In the genomic region with DNA sequence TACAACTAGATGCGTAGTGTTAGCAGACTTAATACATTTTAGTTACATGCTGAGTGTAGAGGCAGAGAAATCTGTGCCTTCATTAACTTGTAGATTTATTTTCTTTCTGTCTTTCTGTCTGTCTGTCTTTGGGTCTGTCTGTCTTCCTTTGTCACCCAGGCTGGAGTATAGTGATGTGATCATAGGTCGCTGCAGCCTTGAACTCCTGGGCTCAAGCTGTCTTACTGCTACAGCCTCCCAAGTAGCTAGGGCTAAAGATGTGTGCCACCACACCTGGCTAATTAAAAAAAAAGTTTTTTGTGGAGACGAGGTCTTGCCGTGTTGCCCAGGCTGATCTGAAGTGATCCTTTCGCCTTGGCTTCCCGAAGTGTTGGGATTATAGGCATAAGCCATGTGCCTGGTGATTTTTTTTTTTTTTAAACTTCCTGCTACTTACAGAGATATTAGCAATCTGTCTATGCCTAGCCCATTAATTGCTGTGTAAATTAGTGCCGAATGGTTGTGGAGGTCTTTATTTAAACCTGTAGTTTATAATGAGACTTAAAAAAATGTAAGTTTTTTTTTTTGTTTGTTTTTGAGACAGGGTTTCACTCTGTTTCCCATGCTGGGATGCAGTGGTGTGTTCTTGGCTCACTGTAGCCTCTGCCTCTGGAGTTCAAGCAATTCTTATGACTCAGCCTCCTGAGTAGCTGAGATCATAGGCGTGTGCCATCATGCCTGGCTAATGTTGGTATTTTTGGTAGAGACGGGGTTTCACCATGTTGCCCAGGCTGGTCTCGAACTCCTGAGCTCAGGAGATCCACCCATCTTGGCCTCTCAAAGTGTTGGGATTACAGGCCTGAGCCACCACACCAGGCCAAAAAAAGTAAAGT, we compare ENCODE assay signal across 9 cellular contexts. TPM values are rescaled to one million over a fixed set of nuclear protein-coding genes. Genes with fewer than 3 reads are reported as not detected.
DNase-seq lines count a peak whose midpoint lies in the region; ATAC-seq and TF ChIP-seq lines count a peak whose summit lies in the region.
"Had no signal": no experiment of that assay in that cellular context is flagged by ENCODE, and none has a peak within 500 bp of the region (broad histone marks: within the 10 kb centered on the region; RNA-seq: fewer than 3 reads in every experiment).

No MANE protein-coding gene starts in this region.

- H3K4me2 ChIP-seq in smooth muscle cell: no peak overlapping the region

- no peak overlapping the region for H3K9ac ChIP-seq in smooth muscle cell (ENCODE audit: low read depth)

- H4K20me1 ChIP-seq in smooth muscle cell (ENCODE audit: low read depth): peaks cover 68% of the 10 kb centered on the region

- H3K27me3 ChIP-seq in smooth muscle cell (ENCODE audit: low read depth): no peaks in the 10 kb centered on the region
- H3K27me3 ChIP-seq: ascending aorta had no signal

- no peaks in the 10 kb centered on the region for H3K9me3 ChIP-seq in smooth muscle cell (replicated peaks; ENCODE audit: low read depth)
- H3K9me3 ChIP-seq: ascending aorta had no signal

- peak; percentile 49 for DNase-seq in HK-2 (ENCODE audit: unreplicated experiment)
- peak; percentile 83 for DNase-seq in fibroblast of pulmonary artery (ENCODE audit: low read depth)
- DNase-seq in smooth muscle cell (lab: John Stamatoyannopoulos, UW; ENCODE audit: unreplicated experiment): no peak
- DNase-seq in nucleus accumbens (lab: John Stamatoyannopoulos, UW): no peak
- no peak for DNase-seq in T-helper 2 cell
- no peak for DNase-seq in stimulated activated CD4-positive, alpha-beta T cell treated with anti-CD3 and anti-CD28 coated beads, Interleukin-4, amount 100 ng/mL, for 4 hours
- DNase-seq: activated CD4-positive, alpha-beta T cell treated with anti-CD3 and anti-CD28 coated beads, Interleukin-2, amount 10 ng/mL, durations not matched to agents 7 days and 5 days had no signal

- H3K79me2 ChIP-seq in smooth muscle cell (ENCODE audit: low read depth): peaks cover 88% of the 10 kb centered on the region

- H3K27ac ChIP-seq in smooth muscle cell (ENCODE audit: low read depth): peak overlapping the region; percentile 60

- no peaks in the 10 kb centered on the region for H3F3A ChIP-seq in smooth muscle cell (ENCODE audit: low read depth)

- peak; percentile 99 for ATAC-seq in SK-N-SH treated with all-trans-retinoic acid at 6 μM for 48 hours

- WGBS in smooth muscle cell (ENCODE audit: low lambda C conversion rate): 72% methylated on average over 10 of the region's 10 CpGs

- TF ChIP-seq CTCF in fibroblast of pulmonary artery (IDR thresholded peaks at IDR 0.05; ENCODE audit: low read length, missing control alignments): no peak
- TF ChIP-seq CTCF in smooth muscle cell (IDR thresholded peaks at IDR 0.05; ENCODE audit: borderline replicate concordance, insufficient read depth, poor library complexity, severe bottlenecking): no peak

- H3K36me3 ChIP-seq in smooth muscle cell (ENCODE audit: low read depth): no peaks in the 10 kb centered on the region
- H3K36me3 ChIP-seq: ascending aorta had no signal

- no peak overlapping the region for H2AFZ ChIP-seq in smooth muscle cell (ENCODE audit: low read depth)

- no peaks in the 10 kb centered on the region for H3K4me1 ChIP-seq in smooth muscle cell (ENCODE audit: low read depth)

- H3K4me3 ChIP-seq in fibroblast of pulmonary artery (replicated peaks; ENCODE audit: low read depth, low read length) (no peak overlapping the region), smooth muscle cell (no peak overlapping the region)
- H3K4me3 ChIP-seq: ascending aorta had no signal

TF ChIP-seq in SK-N-SH treated with all-trans-retinoic acid at 6 μM for 48 hours, 23 proteins besides CTCF, POLR2A, EP300 and RAD21:
- TF ChIP-seq ZNF8 (CRISPR knock-in tag; IDR thresholded peaks at IDR 0.05) (no peak), CSDC2 (CRISPR knock-in tag; IDR thresholded peaks at IDR 0.05) (no peak), PPARA (CRISPR knock-in tag; IDR thresholded peaks at IDR 0.05; ENCODE audit: borderline replicate concordance) (no peak), TOX (CRISPR knock-in tag; IDR thresholded peaks at IDR 0.05; ENCODE audit: borderline replicate concordance) (no peak), BACH2 (CRISPR knock-in tag; IDR thresholded peaks at IDR 0.05; ENCODE audit: borderline replicate concordance) (no peak), GLIS3 (CRISPR knock-in tag; IDR thresholded peaks at IDR 0.05) (no peak), ZFP30 (CRISPR knock-in tag; IDR thresholded peaks at IDR 0.05) (no peak), OSR1 (CRISPR knock-in tag; IDR thresholded peaks at IDR 0.05) (no peak), ARNTL (CRISPR knock-in tag; IDR thresholded peaks at IDR 0.05; ENCODE audit: borderline replicate concordance, low read depth) (no peak), ZFP3 (CRISPR knock-in tag; IDR thresholded peaks at IDR 0.05) (no peak), TCF4 (CRISPR knock-in tag; IDR thresholded peaks at IDR 0.05; ENCODE audit: borderline replicate concordance) (no peak)
- TF ChIP-seq, protein P1, sequence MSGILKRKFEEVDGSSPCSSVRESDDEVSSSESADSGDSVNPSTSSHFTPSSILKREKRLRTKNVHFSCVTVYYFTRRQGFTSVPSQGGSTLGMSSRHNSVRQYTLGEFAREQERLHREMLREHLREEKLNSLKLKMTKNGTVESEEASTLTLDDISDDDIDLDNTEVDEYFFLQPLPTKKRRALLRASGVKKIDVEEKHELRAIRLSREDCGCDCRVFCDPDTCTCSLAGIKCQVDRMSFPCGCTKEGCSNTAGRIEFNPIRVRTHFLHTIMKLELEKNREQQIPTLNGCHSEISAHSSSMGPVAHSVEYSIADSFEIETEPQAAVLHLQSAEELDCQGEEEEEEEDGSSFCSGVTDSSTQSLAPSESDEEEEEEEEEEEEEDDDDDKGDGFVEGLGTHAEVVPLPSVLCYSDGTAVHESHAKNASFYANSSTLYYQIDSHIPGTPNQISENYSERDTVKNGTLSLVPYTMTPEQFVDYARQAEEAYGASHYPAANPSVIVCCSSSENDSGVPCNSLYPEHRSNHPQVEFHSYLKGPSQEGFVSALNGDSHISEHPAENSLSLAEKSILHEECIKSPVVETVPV (CRISPR knock-in tag; IDR thresholded peaks at IDR 0.05): no peak
- TF ChIP-seq, protein P2, sequence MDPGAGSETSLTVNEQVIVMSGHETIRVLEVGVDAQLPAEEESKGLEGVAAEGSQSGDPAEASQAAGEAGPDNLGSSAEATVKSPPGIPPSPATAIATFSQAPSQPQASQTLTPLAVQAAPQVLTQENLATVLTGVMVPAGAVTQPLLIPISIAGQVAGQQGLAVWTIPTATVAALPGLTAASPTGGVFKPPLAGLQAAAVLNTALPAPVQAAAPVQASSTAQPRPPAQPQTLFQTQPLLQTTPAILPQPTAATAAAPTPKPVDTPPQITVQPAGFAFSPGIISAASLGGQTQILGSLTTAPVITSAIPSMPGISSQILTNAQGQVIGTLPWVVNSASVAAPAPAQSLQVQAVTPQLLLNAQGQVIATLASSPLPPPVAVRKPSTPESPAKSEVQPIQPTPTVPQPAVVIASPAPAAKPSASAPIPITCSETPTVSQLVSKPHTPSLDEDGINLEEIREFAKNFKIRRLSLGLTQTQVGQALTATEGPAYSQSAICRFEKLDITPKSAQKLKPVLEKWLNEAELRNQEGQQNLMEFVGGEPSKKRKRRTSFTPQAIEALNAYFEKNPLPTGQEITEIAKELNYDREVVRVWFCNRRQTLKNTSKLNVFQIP (CRISPR knock-in tag; IDR thresholded peaks at IDR 0.05; ENCODE audit: borderline replicate concordance, low read depth): no peak
- TF ChIP-seq, protein P3, sequence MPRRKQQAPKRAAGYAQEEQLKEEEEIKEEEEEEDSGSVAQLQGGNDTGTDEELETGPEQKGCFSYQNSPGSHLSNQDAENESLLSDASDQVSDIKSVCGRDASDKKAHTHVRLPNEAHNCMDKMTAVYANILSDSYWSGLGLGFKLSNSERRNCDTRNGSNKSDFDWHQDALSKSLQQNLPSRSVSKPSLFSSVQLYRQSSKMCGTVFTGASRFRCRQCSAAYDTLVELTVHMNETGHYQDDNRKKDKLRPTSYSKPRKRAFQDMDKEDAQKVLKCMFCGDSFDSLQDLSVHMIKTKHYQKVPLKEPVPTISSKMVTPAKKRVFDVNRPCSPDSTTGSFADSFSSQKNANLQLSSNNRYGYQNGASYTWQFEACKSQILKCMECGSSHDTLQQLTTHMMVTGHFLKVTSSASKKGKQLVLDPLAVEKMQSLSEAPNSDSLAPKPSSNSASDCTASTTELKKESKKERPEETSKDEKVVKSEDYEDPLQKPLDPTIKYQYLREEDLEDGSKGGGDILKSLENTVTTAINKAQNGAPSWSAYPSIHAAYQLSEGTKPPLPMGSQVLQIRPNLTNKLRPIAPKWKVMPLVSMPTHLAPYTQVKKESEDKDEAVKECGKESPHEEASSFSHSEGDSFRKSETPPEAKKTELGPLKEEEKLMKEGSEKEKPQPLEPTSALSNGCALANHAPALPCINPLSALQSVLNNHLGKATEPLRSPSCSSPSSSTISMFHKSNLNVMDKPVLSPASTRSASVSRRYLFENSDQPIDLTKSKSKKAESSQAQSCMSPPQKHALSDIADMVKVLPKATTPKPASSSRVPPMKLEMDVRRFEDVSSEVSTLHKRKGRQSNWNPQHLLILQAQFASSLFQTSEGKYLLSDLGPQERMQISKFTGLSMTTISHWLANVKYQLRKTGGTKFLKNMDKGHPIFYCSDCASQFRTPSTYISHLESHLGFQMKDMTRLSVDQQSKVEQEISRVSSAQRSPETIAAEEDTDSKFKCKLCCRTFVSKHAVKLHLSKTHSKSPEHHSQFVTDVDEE (CRISPR knock-in tag; IDR thresholded peaks at IDR 0.05): no peak
- TF ChIP-seq, protein P4, sequence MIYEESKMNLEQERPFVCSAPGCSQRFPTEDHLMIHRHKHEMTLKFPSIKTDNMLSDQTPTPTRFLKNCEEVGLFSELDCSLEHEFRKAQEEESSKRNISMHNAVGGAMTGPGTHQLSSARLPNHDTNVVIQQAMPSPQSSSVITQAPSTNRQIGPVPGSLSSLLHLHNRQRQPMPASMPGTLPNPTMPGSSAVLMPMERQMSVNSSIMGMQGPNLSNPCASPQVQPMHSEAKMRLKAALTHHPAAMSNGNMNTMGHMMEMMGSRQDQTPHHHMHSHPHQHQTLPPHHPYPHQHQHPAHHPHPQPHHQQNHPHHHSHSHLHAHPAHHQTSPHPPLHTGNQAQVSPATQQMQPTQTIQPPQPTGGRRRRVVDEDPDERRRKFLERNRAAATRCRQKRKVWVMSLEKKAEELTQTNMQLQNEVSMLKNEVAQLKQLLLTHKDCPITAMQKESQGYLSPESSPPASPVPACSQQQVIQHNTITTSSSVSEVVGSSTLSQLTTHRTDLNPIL (CRISPR knock-in tag; IDR thresholded peaks at IDR 0.05; ENCODE audit: low read depth): no peak
TF ChIP-seq in SK-N-SH treated with all-trans-retinoic acid at 6 μM for 48 hours: peak in this region for 0.

RNA-seq across cellular contexts. Expression of a gene that starts 22.8 kb away (rescaled TPM):
- 17.6 and 39.2 TPM in 2 replicates for total RNA-seq in smooth muscle cell
- polyA plus RNA-seq in smooth muscle cell: 13.8 and 22.9 TPM in 2 replicates

Comparison
In these comparisons a context has a peak if more than half of its experiments do, and no peak if none do; other contexts are left out.
1. DNase-seq: peak in HK-2 (single experiment) and fibroblast of pulmonary artery (single experiment); none in smooth muscle cell (single experiment), nucleus accumbens (0 of 56), T-helper 2 cell (0 of 5) and stimulated activated CD4-positive, alpha-beta T cell treated with anti-CD3 and anti-CD28 coated beads, Interleukin-4, amount 100 ng/mL, for 4 hours (0 of 2).